In genomic region chr4:8362483-8362882, GRCh38 we compare ENCODE assay signal across 20 cellular contexts.
"Had no signal": no experiment of that assay in that cellular context is flagged by ENCODE, and none has a peak within 500 bp of the region (broad histone marks: within the 10 kb centered on the region; RNA-seq: fewer than 3 reads in every experiment).

No MANE protein-coding gene starts in this region.

- H3K4me1 Mint-ChIP-seq: activated CD8-positive, alpha-beta memory T cell treated with anti-CD3 and anti-CD28 coated beads, Interleukin-2, amount 10 ng/mL, durations not matched to agents 7 days and 5 days; central memory CD8-positive, alpha-beta T cell had no signal

- H3K27me3 Mint-ChIP-seq: activated CD4-positive, alpha-beta memory T cell treated with anti-CD3 and anti-CD28 coated beads for 36 hours; activated CD8-positive, alpha-beta memory T cell treated with anti-CD3 and anti-CD28 coated beads, Interleukin-2, amount 10 ng/mL, durations not matched to agents 7 days and 5 days; central memory CD8-positive, alpha-beta T cell had no signal

- H3K9me3 Mint-ChIP-seq: activated T-helper 2 cell treated with anti-CD3 and anti-CD28 coated beads, Interferon-gamma antibody, Interleukin-2, Interleukin-4, amounts not matched to agents 10 μg/mL and 5 μg/mL and 100 μg/mL, durations not matched to agents 14 hours and 24 hours and 36 hours; central memory CD8-positive, alpha-beta T cell had no signal

- H3K27me3 ChIP-seq: body of pancreas, suprapubic skin had no signal

- DNase-seq: activated CD4-positive, alpha-beta memory T cell treated with anti-CD3 and anti-CD28 coated beads for 36 hours; activated CD8-positive, alpha-beta memory T cell treated with anti-CD3 and anti-CD28 coated beads, Interleukin-2, amount 10 ng/mL, durations not matched to agents 7 days and 5 days; activated naive CD4-positive, alpha-beta T cell treated with anti-CD3 and anti-CD28 coated beads, Interleukin-2, amount 50 U/mL, for 16 hours; activated T-cell treated with anti-CD3 and anti-CD28 coated beads, Interleukin-2, amount 50 U/mL, for 1 hour; body of pancreas; nucleus accumbens; posterior cingulate gyrus; retina; stimulated activated CD4-positive, alpha-beta T cell treated with anti-CD3 and anti-CD28 coated beads, Interleukin-15, amount 100 ng/mL, for 24 hours; stimulated activated CD4-positive, alpha-beta T cell treated with anti-CD3 and anti-CD28 coated beads, Interleukin-4, amount 100 ng/mL, for 24 hours; stimulated activated naive CD4-positive, alpha-beta T cell; T-helper 1 cell; trophoblast cell had no signal

- H3K27ac Mint-ChIP-seq: activated CD4-positive, alpha-beta memory T cell treated with anti-CD3 and anti-CD28 coated beads for 36 hours; activated CD8-positive, alpha-beta memory T cell treated with anti-CD3 and anti-CD28 coated beads, Interleukin-2, amount 10 ng/mL, durations not matched to agents 7 days and 5 days; activated T-helper 2 cell treated with anti-CD3 and anti-CD28 coated beads, Interferon-gamma antibody, Interleukin-2, Interleukin-4, amounts not matched to agents 10 μg/mL and 5 μg/mL and 100 μg/mL, durations not matched to agents 14 hours and 24 hours and 36 hours; nephron had no signal

- H3K4me3 ChIP-seq: body of pancreas, coronary artery, suprapubic skin had no signal

- H3K9me3 ChIP-seq: body of pancreas, suprapubic skin had no signal

- H3K4me3 Mint-ChIP-seq: activated CD4-positive, alpha-beta memory T cell treated with anti-CD3 and anti-CD28 coated beads for 36 hours; activated CD8-positive, alpha-beta memory T cell treated with anti-CD3 and anti-CD28 coated beads, Interleukin-2, amount 10 ng/mL, durations not matched to agents 7 days and 5 days; central memory CD8-positive, alpha-beta T cell; nephron had no signal

- ATAC-seq: activated CD8-positive, alpha-beta memory T cell treated with anti-CD3 and anti-CD28 coated beads, Interleukin-2, amount 10 ng/mL, durations not matched to agents 7 days and 5 days; body of pancreas; foreskin keratinocyte had no signal

- H3K4me1 ChIP-seq: body of pancreas, foreskin keratinocyte, suprapubic skin had no signal

- H3K36me3 Mint-ChIP-seq: activated CD8-positive, alpha-beta memory T cell treated with anti-CD3 and anti-CD28 coated beads, Interleukin-2, amount 10 ng/mL, durations not matched to agents 7 days and 5 days had no signal

- H3K27ac ChIP-seq: body of pancreas, coronary artery, foreskin keratinocyte, suprapubic skin, VCaP had no signal
